ENCODE assay signal across 19 cellular contexts in genomic region chr2:60513996-60514395, GRCh38.
"Had no signal": no experiment of that assay in that cellular context is flagged by ENCODE, and none has a peak within 500 bp of the region (broad histone marks: within the 10 kb centered on the region; RNA-seq: fewer than 3 reads in every experiment).

No MANE protein-coding gene starts in this region.

- H3K36me3 ChIP-seq: lower lobe of right lung had no signal

- H3K27me3 ChIP-seq: dorsolateral prefrontal cortex, foreskin keratinocyte had no signal

- ATAC-seq: foreskin keratinocyte, lower lobe of right lung had no signal

- H3K4me3 ChIP-seq: dorsolateral prefrontal cortex, lower lobe of right lung had no signal

- H3K4me3 Mint-ChIP-seq: activated naive CD8-positive, alpha-beta T cell treated with anti-CD3 and anti-CD28 coated beads, Interleukin-2, amount 10 ng/mL, durations not matched to agents 7 days and 5 days; nephron progenitor cell; T-helper 1 cell treated with Interleukin-12 subunit alpha and Interleukin-12 subunit beta and Interleukin-4 antibody, amounts not matched to agents 30 μg/mL and 1 μg/mL, for 36 hours had no signal

- H3K36me3 Mint-ChIP-seq: activated naive CD8-positive, alpha-beta T cell treated with anti-CD3 and anti-CD28 coated beads, Interleukin-2, amount 10 ng/mL, durations not matched to agents 7 days and 5 days had no signal

- H3K9me3 Mint-ChIP-seq: activated naive CD8-positive, alpha-beta T cell treated with anti-CD3 and anti-CD28 coated beads, Interleukin-2, amount 10 ng/mL, durations not matched to agents 7 days and 5 days; nephron progenitor cell; T-helper 1 cell treated with Interleukin-12 subunit alpha and Interleukin-12 subunit beta and Interleukin-4 antibody, amounts not matched to agents 30 μg/mL and 1 μg/mL, for 36 hours had no signal

- DNase-seq: activated CD4-positive, alpha-beta T cell treated with anti-CD3 and anti-CD28 coated beads for 1 hour; activated CD4-positive, alpha-beta T cell treated with anti-CD3 and anti-CD28 coated beads, Interleukin-2, amount 50 U/mL, for 4 hours; activated naive CD4-positive, alpha-beta T cell; activated naive CD8-positive, alpha-beta T cell treated with anti-CD3 and anti-CD28 coated beads, Interleukin-2, amount 10 ng/mL, durations not matched to agents 7 days and 5 days; activated T-cell treated with anti-CD3 and anti-CD28 coated beads for 4 hours; amygdala; caudate nucleus; dorsolateral prefrontal cortex; foreskin keratinocyte; glutamatergic neuron; hypothalamus; islet precursor cell; lower lobe of right lung; nephron progenitor cell; occipital lobe; stimulated activated CD4-positive, alpha-beta T cell treated with anti-CD3 and anti-CD28 coated beads, Interleukin-15, amount 100 ng/mL, for 24 hours; stimulated activated CD4-positive, alpha-beta T cell treated with anti-CD3 and anti-CD28 coated beads, Interleukin-2, amount 100 ng/mL, for 48 hours had no signal

- H3K27ac Mint-ChIP-seq: activated naive CD8-positive, alpha-beta T cell treated with anti-CD3 and anti-CD28 coated beads, Interleukin-2, amount 10 ng/mL, durations not matched to agents 7 days and 5 days; nephron progenitor cell; T-helper 1 cell treated with Interleukin-12 subunit alpha and Interleukin-12 subunit beta and Interleukin-4 antibody, amounts not matched to agents 30 μg/mL and 1 μg/mL, for 36 hours had no signal

- H3K4me1 ChIP-seq: lower lobe of right lung had no signal

- H3K27ac ChIP-seq: epithelial cell of prostate, lower lobe of right lung had no signal

- H3K9me3 ChIP-seq: lower lobe of right lung had no signal
